9 cellular contexts compared by ENCODE assay signal in the genomic region with DNA sequence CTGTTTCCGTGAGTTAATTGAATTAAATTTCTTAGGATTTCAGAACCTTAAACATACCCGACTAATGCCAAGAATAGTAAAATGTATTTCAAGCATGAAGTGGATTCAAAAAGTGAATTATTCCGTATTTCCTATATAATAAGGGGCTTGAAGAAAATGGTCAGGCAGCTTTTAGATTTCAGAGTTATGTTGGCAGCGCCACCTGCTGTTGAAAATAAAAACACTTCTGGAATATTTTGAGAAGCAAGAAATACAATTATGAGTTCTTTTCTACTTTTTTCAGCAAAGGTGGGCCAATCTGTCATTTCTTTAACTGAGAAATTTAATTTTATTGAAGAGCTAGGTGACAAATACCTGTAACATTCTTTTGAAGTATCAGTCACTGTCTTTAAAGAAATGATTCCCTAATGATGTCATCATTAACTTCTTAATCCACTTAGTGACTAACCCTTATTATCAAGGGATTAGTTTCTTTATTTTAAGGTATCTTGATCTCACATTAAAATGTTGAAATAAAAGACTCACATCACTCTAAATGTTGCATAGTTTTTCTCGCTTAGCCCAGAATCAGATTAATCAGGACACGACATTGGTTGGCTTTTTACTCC. TPM values are rescaled to one million over a fixed set of nuclear protein-coding genes. Genes with fewer than 3 reads are reported as not detected.
A peak's percentile ranks its signal among the peaks of the same experiment; 100 is the strongest.
DNase-seq lines count a peak whose midpoint lies in the region; ATAC-seq and TF ChIP-seq lines count a peak whose summit lies in the region.
"Had no signal": no experiment of that assay in that cellular context is flagged by ENCODE, and none has a peak within 500 bp of the region (broad histone marks: within the 10 kb centered on the region; RNA-seq: fewer than 3 reads in every experiment).

No MANE protein-coding gene starts in this region.

- DNase-seq in DMS114 treated with DMSO at 0.1 percent for 48 hours (lab: John Stamatoyannopoulos, UW; ENCODE audit: unreplicated experiment) (peak; percentile 22), HS-5 (ENCODE audit: low read depth) (peak; percentile 37), RPMI7951 (ENCODE audit: low read depth) (peak; percentile 47), progenitor cell of endocrine pancreas (ENCODE audit: low spot score, unreplicated experiment) (no peak), COR-L47 (lab: John Stamatoyannopoulos, UW) (no peak)
- no peak for DNase-seq in activated CD8-positive, alpha-beta memory T cell treated with anti-CD3 and anti-CD28 coated beads, Interleukin-2, amount 50 U/mL, for 48 hours

- H3K27ac Mint-ChIP-seq in progenitor cell of endocrine pancreas, result no peak overlapping the region

- peaks cover 23% of the 10 kb centered on the region for H3K4me1 Mint-ChIP-seq in progenitor cell of endocrine pancreas (ENCODE audit: low read depth)

- no peaks in the 10 kb centered on the region for H3K36me3 Mint-ChIP-seq in progenitor cell of endocrine pancreas (ENCODE audit: insufficient read depth)

- H3K27me3 Mint-ChIP-seq in progenitor cell of endocrine pancreas, result no peaks in the 10 kb centered on the region

- TF ChIP-seq CTCF in progenitor cell of endocrine pancreas (IDR thresholded peaks at IDR 0.05; ENCODE audit: unreplicated experiment), result peak; percentile 86

- H3K4me3 Mint-ChIP-seq in progenitor cell of endocrine pancreas (ENCODE audit: low read depth), result no peak overlapping the region

- peak; percentile 12 for ATAC-seq in esophagus mucosa
- no peak for ATAC-seq in GM21360 (IDR thresholded peaks at IDR 0.05; ENCODE audit: unreplicated experiment)

- H3K9me3 Mint-ChIP-seq in progenitor cell of endocrine pancreas (ENCODE audit: low read depth), result peaks cover 3% of the 10 kb centered on the region

RNA-seq across cellular contexts. Expression of a gene that starts 36.6 kb away (rescaled TPM):
- total RNA-seq in RPMI7951 (2014; rRNA removed; shearing (Covaris generic)), result not detected in 2 replicates
- total RNA-seq in esophagus mucosa, result not detected
- 5.8 and 13.3 TPM in 2 replicates for total RNA-seq in progenitor cell of endocrine pancreas
- total RNA-seq: T-helper 2 cell treated with Interferon-gamma antibody and Interleukin-4, amounts not matched to agents 100 ng/mL and 5 ng/mL, for 36 hours had no signal

Comparison
In these comparisons a context has a peak if more than half of its experiments do, and no peak if none do; other contexts are left out.
1. DNase-seq: peak in DMS114 treated with DMSO at 0.1 percent for 48 hours (single experiment), HS-5 (single experiment) and RPMI7951 (single experiment); none in progenitor cell of endocrine pancreas (single experiment), COR-L47 (single experiment) and activated CD8-positive, alpha-beta memory T cell treated with anti-CD3 and anti-CD28 coated beads, Interleukin-2, amount 50 U/mL, for 48 hours (single experiment).